In genomic region chr4:52979020-52979419, GRCh38 we compare ENCODE assay signal across 26 cellular contexts.
DNase-seq lines count a peak whose midpoint lies in the region; ATAC-seq and TF ChIP-seq lines count a peak whose summit lies in the region.
"Had no signal": no experiment of that assay in that cellular context is flagged by ENCODE, and none has a peak within 500 bp of the region (broad histone marks: within the 10 kb centered on the region; RNA-seq: fewer than 3 reads in every experiment).

No MANE protein-coding gene starts in this region.

- H3K9me2 ChIP-seq in GM23338 (ENCODE audit: insufficient read depth): no peaks in the 10 kb centered on the region

- peaks cover 2% of the 10 kb centered on the region; the same call in 1 of the 3 replicates for H3K36me3 Mint-ChIP-seq in GM23338 (ENCODE audit: low read depth)
- H3K36me3 Mint-ChIP-seq: stimulated activated effector memory CD8-positive, alpha-beta T cell treated with anti-CD3 and anti-CD28 coated beads, Interleukin-12 subunit alpha, Interleukin-12 subunit beta, amount 100 ng/mL, for 72 hours had no signal

- H3K4me3 Mint-ChIP-seq in GM23338: no peak overlapping the region
- H3K4me3 Mint-ChIP-seq: activated CD8-positive, alpha-beta T cell treated with anti-CD3 and anti-CD28 coated beads for 36 hours; activated T-helper 17 cell treated with anti-CD3 and anti-CD28 coated beads, Interleukin-2, amount 50 U/mL, for 72 hours; memory B cell; stimulated activated effector memory CD8-positive, alpha-beta T cell treated with anti-CD3 and anti-CD28 coated beads, Interleukin-12 subunit alpha, Interleukin-12 subunit beta, amount 100 ng/mL, for 72 hours had no signal

- DNase-seq in D341Med (ENCODE audit: low spot score) (peak; percentile 68), GM23338 (ENCODE audit: low spot score) (peak; percentile 38), NCI-H226 (peak; percentile 13), fibroblast of villous mesenchyme (ENCODE audit: low read depth) (peak; percentile 43), islet precursor cell (no peak), GM10248 (ENCODE audit: extremely low spot score) (no peak)
- no peak for DNase-seq in stimulated activated CD4-positive, alpha-beta T cell treated with anti-CD3 and anti-CD28 coated beads, Interleukin-12 subunit alpha, Interleukin-12 subunit beta, amount 100 ng/mL, for 4 hours
- DNase-seq: activated CD8-positive, alpha-beta T cell treated with anti-CD3 and anti-CD28 coated beads for 36 hours; activated naive CD4-positive, alpha-beta T cell treated with anti-CD3 and anti-CD28 coated beads, Interleukin-2, amount 50 U/mL, for 16 hours; amygdala; effector CD4-positive, alpha-beta T cell; GOT3; heart left ventricle; NCI-H1694 treated with DMSO at 0.1 percent for 48 hours; posterior cingulate gyrus; right lobe of liver; stimulated activated CD4-positive, alpha-beta T cell treated with anti-CD3 and anti-CD28 coated beads, Interleukin-4, amount 100 ng/mL, for 24 hours; substantia nigra; T-helper 2 cell had no signal

- no peak overlapping the region for H3K27ac ChIP-seq in GM23338 (ENCODE audit: low read depth)
- H3K27ac ChIP-seq: C4-2B, epithelial cell of prostate, heart left ventricle, right lobe of liver, SK-N-MC had no signal

- POLR2A ChIA-PET in GM10248 (lab: Yijun Ruan, JAX): no interaction called here

- peak; percentile 7 to 45; a peak in 2 of 4 replicates for TF ChIP-seq CTCF in GM23338 (conservative IDR thresholded peaks at IDR 0.05; ENCODE audit: low read depth in 2 of 2)
- peak; percentile 17 for TF ChIP-seq CTCF in fibroblast of villous mesenchyme (IDR thresholded peaks at IDR 0.05; ENCODE audit: insufficient read depth, low read depth, low read length)
- no peak for TF ChIP-seq CTCF in GM10248 (IDR thresholded peaks at IDR 0.05; ENCODE audit: control extremely low read depth, extremely low read depth, low read depth, missing control alignments)

- H4K20me1 ChIP-seq in GM23338 (replicated peaks; ENCODE audit: insufficient read depth): no peaks in the 10 kb centered on the region

- peaks cover 4% of the 10 kb centered on the region; the same call in 2 of the 3 replicates for H3K9me3 Mint-ChIP-seq in GM23338
- H3K9me3 Mint-ChIP-seq: activated T-helper 17 cell treated with anti-CD3 and anti-CD28 coated beads, Interleukin-2, amount 50 U/mL, for 72 hours; memory B cell; stimulated activated effector memory CD8-positive, alpha-beta T cell treated with anti-CD3 and anti-CD28 coated beads, Interleukin-12 subunit alpha, Interleukin-12 subunit beta, amount 100 ng/mL, for 72 hours had no signal

- H2AFZ ChIP-seq in GM23338: no peak overlapping the region

- CTCF ChIA-PET in GM10248 (lab: Yijun Ruan, JAX): no interaction called here

- H3K27me3 ChIP-seq in GM23338 (ENCODE audit: insufficient read depth): no peaks in the 10 kb centered on the region
- H3K27me3 ChIP-seq: heart left ventricle, right lobe of liver had no signal

- no peak overlapping the region for H3K27ac Mint-ChIP-seq in GM23338
- H3K27ac Mint-ChIP-seq: activated CD8-positive, alpha-beta T cell treated with anti-CD3 and anti-CD28 coated beads for 36 hours; memory B cell; stimulated activated effector memory CD8-positive, alpha-beta T cell treated with anti-CD3 and anti-CD28 coated beads, Interleukin-12 subunit alpha, Interleukin-12 subunit beta, amount 100 ng/mL, for 72 hours had no signal

- no peaks in the 10 kb centered on the region for H3F3A ChIP-seq in GM23338 (replicated peaks; ENCODE audit: low read depth)

- ATAC-seq in GM23338: peak; percentile 49; the same call in 2 of the 3 replicates
- ATAC-seq: activated CD8-positive, alpha-beta T cell treated with anti-CD3 and anti-CD28 coated beads for 36 hours; activated T-helper 17 cell treated with anti-CD3 and anti-CD28 coated beads, Interleukin-2, amount 50 U/mL, for 72 hours; GM12878; heart left ventricle; right lobe of liver; stimulated activated effector memory CD8-positive, alpha-beta T cell treated with anti-CD3 and anti-CD28 coated beads, Interleukin-12 subunit alpha, Interleukin-12 subunit beta, amount 100 ng/mL, for 72 hours had no signal

- no peaks in the 10 kb centered on the region for H3K4me1 ChIP-seq in GM23338 (ENCODE audit: insufficient read depth)
- H3K4me1 ChIP-seq: right lobe of liver had no signal

- H3K4me3 ChIP-seq in GM23338: no peak overlapping the region
- no peak overlapping the region for H3K4me3 ChIP-seq in fibroblast of villous mesenchyme (ENCODE audit: low read depth, low read length)
- H3K4me3 ChIP-seq: GM12878, heart left ventricle, right lobe of liver, SK-N-MC had no signal

- no peaks in the 10 kb centered on the region for H3K27me3 Mint-ChIP-seq in GM23338 (ENCODE audit: insufficient read depth, low read depth, poor library complexity)
- H3K27me3 Mint-ChIP-seq: activated CD8-positive, alpha-beta T cell treated with anti-CD3 and anti-CD28 coated beads for 36 hours; activated T-helper 17 cell treated with anti-CD3 and anti-CD28 coated beads, Interleukin-2, amount 50 U/mL, for 72 hours; memory B cell had no signal

- no peaks in the 10 kb centered on the region for H3K79me2 ChIP-seq in GM23338 (replicated peaks; ENCODE audit: insufficient read depth)

- H3K4me1 Mint-ChIP-seq in GM23338: peaks cover 20% of the 10 kb centered on the region
- H3K4me1 Mint-ChIP-seq: activated T-helper 17 cell treated with anti-CD3 and anti-CD28 coated beads, Interleukin-2, amount 50 U/mL, for 72 hours; stimulated activated effector memory CD8-positive, alpha-beta T cell treated with anti-CD3 and anti-CD28 coated beads, Interleukin-12 subunit alpha, Interleukin-12 subunit beta, amount 100 ng/mL, for 72 hours had no signal

- no peaks in the 10 kb centered on the region for H3K36me3 ChIP-seq in GM23338 (ENCODE audit: insufficient read depth)
- H3K36me3 ChIP-seq: heart left ventricle, right lobe of liver had no signal

- no peak overlapping the region for H3K4me2 ChIP-seq in GM23338

TF ChIP-seq in GM23338, 12 proteins besides CTCF, POLR2A, EP300 and RAD21 (continues in another document):
- TF ChIP-seq ZNF114 (CRISPR knock-in tag; IDR thresholded peaks at IDR 0.05) (no peak), ZNF331 (CRISPR knock-in tag; IDR thresholded peaks at IDR 0.05; ENCODE audit: low read depth) (no peak), CREB1 (CRISPR knock-in tag; IDR thresholded peaks at IDR 0.05; ENCODE audit: low read depth) (no peak), ZNF462 (CRISPR knock-in tag; IDR thresholded peaks at IDR 0.05) (no peak), POLR2AphosphoS5 (IDR thresholded peaks at IDR 0.05; ENCODE audit: low read depth) (no peak), EZH2 (IDR thresholded peaks at IDR 0.05; ENCODE audit: low read depth, unreplicated experiment) (no peak), STAT1 (IDR thresholded peaks at IDR 0.05; ENCODE audit: unreplicated experiment) (no peak)

Comparison
In these comparisons a context has a peak if more than half of its experiments do, and no peak if none do; other contexts are left out.
1. DNase-seq: peak in D341Med (single experiment), GM23338 (single experiment), NCI-H226 (single experiment) and fibroblast of villous mesenchyme (single experiment); none in stimulated activated CD4-positive, alpha-beta T cell treated with anti-CD3 and anti-CD28 coated beads, Interleukin-12 subunit alpha, Interleukin-12 subunit beta, amount 100 ng/mL, for 4 hours (single experiment), islet precursor cell (single experiment) and GM10248 (single experiment).